In genomic region chr16:50573947-50574751, GRCh38 we compare ENCODE assay signal across 16 cellular contexts. TPM values are rescaled to one million over a fixed set of nuclear protein-coding genes. Genes with fewer than 3 reads are reported as not detected.
DNase-seq lines count a peak whose midpoint lies in the region; ATAC-seq, FAIRE-seq and TF ChIP-seq lines count a peak whose summit lies in the region.
"Had no signal": no experiment of that assay in that cellular context is flagged by ENCODE, and none has a peak within 500 bp of the region (broad histone marks: within the 10 kb centered on the region; RNA-seq: fewer than 3 reads in every experiment).

No MANE protein-coding gene starts in this region.

- TF ChIP-seq EP300 in ovary (IDR thresholded peaks at IDR 0.05): no peak

- H3K4me2 ChIP-seq in hepatocyte: peak overlapping the region; percentile 46

- H3K4me3 ChIP-seq in hepatocyte: no peak overlapping the region
- no peak overlapping the region for H3K4me3 ChIP-seq in ovary
- H3K4me3 ChIP-seq: colonic mucosa had no signal

- peaks cover 5% of the 10 kb centered on the region for H3K36me3 Mint-ChIP-seq in stimulated activated memory B cell treated with anti-CD40 and anti-IgM and Interleukin-4, amounts not matched to agents 10 μg/mL and 1 μg/mL and 100 μg/mL, for 72 hours
- H3K36me3 Mint-ChIP-seq: activated naive CD8-positive, alpha-beta T cell treated with anti-CD3 and anti-CD28 coated beads, Interleukin-2, amount 10 ng/mL, durations not matched to agents 7 days and 5 days; CD14-positive monocyte had no signal

- H2AFZ ChIP-seq in hepatocyte: no peak overlapping the region

- H3K27ac ChIP-seq in cingulate gyrus (ENCODE audit: low read depth, low read length): peak overlapping the region; percentile 26
- H3K27ac ChIP-seq in hepatocyte: peak overlapping the region; percentile 85
- H3K27ac ChIP-seq in ovary: peak overlapping the region; percentile 71 to 79
- H3K27ac ChIP-seq: colonic mucosa had no signal

- FAIRE-seq in HTR-8/SVneo (lab: Jason Lieb, UNC): no peak
- FAIRE-seq: GM12891 had no signal

- DNase-seq in hepatocyte (ENCODE audit: low spot score) (peak; percentile 64), ovary (peak; percentile 45 to 68 (median 62)), ureter (ENCODE audit: low spot score) (peak; percentile 61), HTR-8/SVneo (ENCODE audit: insufficient read length, low spot score) (no peak), NCI-H1105 treated with DMSO at 0.1 percent for 48 hours (lab: John Stamatoyannopoulos, UW) (no peak)
- DNase-seq: activated naive CD8-positive, alpha-beta T cell treated with anti-CD3 and anti-CD28 coated beads, Interleukin-2, amount 10 ng/mL, durations not matched to agents 7 days and 5 days; colonic mucosa; erythroblast; NCI-H1930; NCI-H774; RPMI8226; stimulated activated CD4-positive, alpha-beta T cell treated with anti-CD3 and anti-CD28 coated beads, Interleukin-15, amount 100 ng/mL, for 24 hours had no signal

- intact Hi-C loops in ovary (cut with DNase I): no loop called here

- 71% methylated on average over 14 of the region's 14 CpGs for WGBS in hepatocyte (ENCODE audit: low lambda C conversion rate, missing lambda C conversion rate)
- 14 to 29% (median 19%) methylated on average over 14 of the region's 14 CpGs for WGBS in ovary, 3 donors

- H3K4me1 Mint-ChIP-seq in stimulated activated memory B cell treated with anti-CD40 and anti-IgM and Interleukin-4, amounts not matched to agents 10 μg/mL and 1 μg/mL and 100 μg/mL, for 72 hours: peaks cover 13% of the 10 kb centered on the region

- no peak for TF ChIP-seq CTCF in hepatocyte (IDR thresholded peaks at IDR 0.05; ENCODE audit: poor library complexity)
- no peak for TF ChIP-seq CTCF in ovary (IDR thresholded peaks at IDR 0.05)

- no peaks in the 10 kb centered on the region for H3K9me2 ChIP-seq in hepatocyte (replicated peaks; ENCODE audit: insufficient read depth)

- peaks cover 6% of the 10 kb centered on the region for H3K79me2 ChIP-seq in hepatocyte

- H3K9me3 Mint-ChIP-seq in stimulated activated memory B cell treated with anti-CD40 and anti-IgM and Interleukin-4, amounts not matched to agents 10 μg/mL and 1 μg/mL and 100 μg/mL, for 72 hours: peaks cover 2% of the 10 kb centered on the region
- H3K9me3 Mint-ChIP-seq: activated naive CD8-positive, alpha-beta T cell treated with anti-CD3 and anti-CD28 coated beads, Interleukin-2, amount 10 ng/mL, durations not matched to agents 7 days and 5 days had no signal

- H3K4me3 Mint-ChIP-seq in stimulated activated memory B cell treated with anti-CD40 and anti-IgM and Interleukin-4, amounts not matched to agents 10 μg/mL and 1 μg/mL and 100 μg/mL, for 72 hours: no peak overlapping the region
- H3K4me3 Mint-ChIP-seq: activated naive CD8-positive, alpha-beta T cell treated with anti-CD3 and anti-CD28 coated beads, Interleukin-2, amount 10 ng/mL, durations not matched to agents 7 days and 5 days; CD14-positive monocyte had no signal

- no peaks in the 10 kb centered on the region for H3K36me3 ChIP-seq in hepatocyte (replicated peaks; ENCODE audit: insufficient read depth, low read depth)
- no peaks in the 10 kb centered on the region for H3K36me3 ChIP-seq in ovary
- H3K36me3 ChIP-seq: colonic mucosa had no signal

- TF ChIP-seq POLR2A in ovary (IDR thresholded peaks at IDR 0.05): no peak

- no peak overlapping the region for H3K27ac Mint-ChIP-seq in stimulated activated memory B cell treated with anti-CD40 and anti-IgM and Interleukin-4, amounts not matched to agents 10 μg/mL and 1 μg/mL and 100 μg/mL, for 72 hours
- H3K27ac Mint-ChIP-seq: activated naive CD8-positive, alpha-beta T cell treated with anti-CD3 and anti-CD28 coated beads, Interleukin-2, amount 10 ng/mL, durations not matched to agents 7 days and 5 days had no signal

- no peaks in the 10 kb centered on the region for H3K9me3 ChIP-seq in hepatocyte (ENCODE audit: low read depth)
- no peaks in the 10 kb centered on the region for H3K9me3 ChIP-seq in ovary
- H3K9me3 ChIP-seq: colonic mucosa had no signal

- no peaks in the 10 kb centered on the region for H4K20me1 ChIP-seq in hepatocyte (ENCODE audit: insufficient read depth, poor library complexity, severe bottlenecking)

- no peak for ATAC-seq in stimulated activated memory B cell treated with anti-CD40 and anti-IgM and Interleukin-4, amounts not matched to agents 10 μg/mL and 1 μg/mL and 100 μg/mL, for 72 hours

- H3K27me3 Mint-ChIP-seq in stimulated activated memory B cell treated with anti-CD40 and anti-IgM and Interleukin-4, amounts not matched to agents 10 μg/mL and 1 μg/mL and 100 μg/mL, for 72 hours: no peaks in the 10 kb centered on the region
- H3K27me3 Mint-ChIP-seq: activated naive CD8-positive, alpha-beta T cell treated with anti-CD3 and anti-CD28 coated beads, Interleukin-2, amount 10 ng/mL, durations not matched to agents 7 days and 5 days had no signal

- peaks cover 6% of the 10 kb centered on the region for H3K4me1 ChIP-seq in hepatocyte (ENCODE audit: insufficient read depth)
- peaks cover 17% of the 10 kb centered on the region for H3K4me1 ChIP-seq in ovary (ENCODE audit: insufficient read depth)
- H3K4me1 ChIP-seq: colonic mucosa had no signal

- H3K27me3 ChIP-seq in hepatocyte (no peaks in the 10 kb centered on the region), ovary (no peaks in the 10 kb centered on the region)
- H3K27me3 ChIP-seq: colonic mucosa had no signal

RNA-seq across cellular contexts. Expression of gene NKD1, which starts 26.0 kb away (rescaled TPM):
- 4.1 and 5.9 TPM in 2 replicates for total RNA-seq in hepatocyte
- 23.0 and 26.3 TPM in 2 replicates for polyA plus RNA-seq in hepatocyte
- 10 to 100 TPM in 6 of 7 donors, 1 to 10 TPM in 1; 3.3 to 72.1 (median 17.4) TPM for total RNA-seq in ovary
- polyA plus RNA-seq in ovary: 1 to 10 TPM; 2.5 to 6.8 TPM
- 27.8 TPM for total RNA-seq in ureter
- polyA plus RNA-seq: CD14-positive monocyte had no signal

Comparison
In these comparisons a context has a peak if more than half of its experiments do, and no peak if none do; other contexts are left out.
1. H3K27ac ChIP-seq: peak in every context shown above with its lines; median percentile 85 in hepatocyte; 75 in ovary; 26 in cingulate gyrus.
2. DNase-seq: peak in hepatocyte (single experiment), ovary (5 of 5) and ureter (single experiment); none in HTR-8/SVneo (single experiment) and NCI-H1105 treated with DMSO at 0.1 percent for 48 hours (single experiment).